8 cellular contexts compared by ENCODE assay signal in the genomic region with DNA sequence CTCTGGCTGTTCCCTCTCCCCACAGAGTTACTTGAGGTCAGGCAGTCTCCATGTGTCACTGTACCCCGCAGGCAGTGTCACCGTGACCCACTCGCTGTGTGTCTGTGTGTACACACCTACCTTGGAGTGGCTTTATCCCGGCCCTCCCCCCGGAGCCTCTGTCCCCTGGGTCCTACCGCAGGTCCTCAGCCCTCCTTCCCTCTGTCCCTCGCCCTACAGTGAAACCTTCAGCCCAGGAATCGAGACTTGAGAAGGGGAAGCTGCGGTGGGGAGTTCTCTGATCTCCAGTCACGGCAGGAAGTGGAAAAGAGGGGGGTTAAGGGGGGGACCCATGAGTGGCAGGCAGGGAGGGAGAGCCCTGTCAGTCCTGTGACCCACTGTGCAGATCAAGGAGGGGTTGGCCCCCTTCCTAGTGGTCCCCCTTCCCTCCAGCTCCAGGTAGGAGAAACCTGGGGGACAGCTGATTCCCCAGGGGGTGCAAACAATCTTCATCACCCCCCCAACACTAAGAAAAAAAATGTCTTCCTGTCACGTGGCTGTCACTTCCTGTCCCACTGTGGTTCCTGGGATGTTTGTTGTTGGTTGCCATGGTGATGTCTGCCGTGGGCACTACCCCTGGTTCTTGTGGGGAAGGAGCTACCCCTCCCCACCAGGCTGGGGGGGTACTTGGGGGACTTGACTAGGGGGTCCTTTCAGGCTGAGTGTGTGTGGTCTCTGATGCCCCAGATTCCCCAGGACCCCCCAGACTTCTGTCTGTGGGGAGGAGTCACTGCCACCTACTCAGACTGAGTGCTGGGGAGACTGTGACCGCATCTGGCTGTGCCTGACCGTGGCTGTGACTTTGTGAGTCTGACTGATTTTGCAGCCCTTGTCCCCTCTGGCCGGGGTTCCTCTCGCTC. TPM values are rescaled to one million over a fixed set of nuclear protein-coding genes. Genes with fewer than 3 reads are reported as not detected.
DNase-seq lines count a peak whose midpoint lies in the region; ATAC-seq and TF ChIP-seq lines count a peak whose summit lies in the region.

No MANE protein-coding gene starts in this region.

- H3K27me3 ChIP-seq in PC-9 (ENCODE audit: insufficient read depth, low read depth): no peaks in the 10 kb centered on the region

- intact Hi-C loops in PC-9 (cut with micrococcal nuclease; ENCODE audit: unreplicated experiment): no loop called here

- H3K4me1 ChIP-seq in PC-9 (replicated peaks; ENCODE audit: insufficient read depth): peaks cover 56% of the 10 kb centered on the region

- DNase-seq in GM13976 (ENCODE audit: low spot score): peak; percentile 89
- peak; percentile 53 to 59 for DNase-seq in PC-9
- peak; percentile 89 to 90 for DNase-seq in activated T-cell treated with anti-CD3 and anti-CD28 coated beads, Interleukin-2, amount 50 U/mL, for 48 hours
- peak; percentile 79 for DNase-seq in fibroblast of mammary gland (ENCODE audit: low read depth)
- no peak for DNase-seq in osteocyte (ENCODE audit: extremely low spot score, unreplicated experiment)
- DNase-seq in NCI-H526 treated with DMSO at 0.1 percent for 48 hours (lab: John Stamatoyannopoulos, UW): no peak

- H2AFZ ChIP-seq in PC-9: 0 out of 2 replicates have a peak overlapping the region, but pooled peaks have one; percentile 46

- H3K9me2 ChIP-seq in PC-9 (ENCODE audit: insufficient read depth): no peaks in the 10 kb centered on the region

- BruUV-seq in PC-9 (replicated peaks; lab: Mats Ljungman, UMichigan): no TSS peak

- H3K9me3 Mint-ChIP-seq in osteocyte (ENCODE audit: unreplicated experiment): no peaks in the 10 kb centered on the region

- peak overlapping the region; percentile 99 for H3K27ac Mint-ChIP-seq in osteocyte (ENCODE audit: unreplicated experiment)

- H3K4me3 ChIP-seq in PC-9: peak overlapping the region; percentile 28; the same call in 1 of the 2 replicates
- peak overlapping the region; percentile 29 for H3K4me3 ChIP-seq in fibroblast of mammary gland (ENCODE audit: control insufficient read depth, low read depth, low read length)

- peak overlapping the region; percentile 97 for H3K4me3 Mint-ChIP-seq in osteocyte (ENCODE audit: unreplicated experiment)

- H4K20me1 ChIP-seq in PC-9 (ENCODE audit: insufficient read depth): peaks cover 19% of the 10 kb centered on the region

- no peaks in the 10 kb centered on the region for H3K36me3 Mint-ChIP-seq in osteocyte (ENCODE audit: unreplicated experiment)

- peak; percentile 34 for ATAC-seq in HG02798 (IDR thresholded peaks at IDR 0.05; ENCODE audit: poor library complexity, unreplicated experiment)

- H3F3A ChIP-seq in PC-9 (ENCODE audit: insufficient read depth, low read depth): peaks cover 7% of the 10 kb centered on the region; the same call in 1 of the 2 replicates

- peaks cover 90% of the 10 kb centered on the region for H3K79me2 ChIP-seq in PC-9 (ENCODE audit: low read depth)

- no peaks in the 10 kb centered on the region for H3K36me3 ChIP-seq in PC-9 (ENCODE audit: low read depth)

- H3K9me3 ChIP-seq in PC-9 (ENCODE audit: insufficient read depth, low read depth): no peaks in the 10 kb centered on the region

- H3K27ac ChIP-seq in PC-9 (peak overlapping the region; percentile 36), temporal lobe (ENCODE audit: low read depth, low read length) (peak overlapping the region; percentile 50)

- no peaks in the 10 kb centered on the region for H3K27me3 Mint-ChIP-seq in osteocyte (ENCODE audit: unreplicated experiment)

- H3K4me1 Mint-ChIP-seq in osteocyte (ENCODE audit: unreplicated experiment): peaks cover 86% of the 10 kb centered on the region

- H3K4me2 ChIP-seq in PC-9: peak overlapping the region; percentile 71

- POLR2A ChIA-PET in PC-9 (lab: Charles Lee; ENCODE audit: unreplicated experiment): interaction anchor here (0.5 to 0.7 kb wide), 2 partner anchors 105 to 1413 kb away, joined by 4 to 28 read pairs; no protein-coding TSS in a partner anchor

- no peak for TF ChIP-seq CTCF in GM13976 (IDR thresholded peaks at IDR 0.05; ENCODE audit: borderline replicate concordance, control extremely low read depth, extremely low read depth, insufficient read depth, missing control alignments)
- TF ChIP-seq CTCF in PC-9 (conservative IDR thresholded peaks at IDR 0.05): no peak
- TF ChIP-seq CTCF in fibroblast of mammary gland (conservative IDR thresholded peaks at IDR 0.05; ENCODE audit: control insufficient read depth, insufficient read depth, low read depth, low read length): no peak
- TF ChIP-seq CTCF in osteocyte (IDR thresholded peaks at IDR 0.05): no peak

- in situ Hi-C loops in GM13976 (cut with MboI; ENCODE audit: low sequenced_read_pairs, unreplicated experiment): no loop called here

- CTCF ChIA-PET in PC-9 (lab: Charles Lee): interaction anchor here (0.5 kb wide), 1 partner anchor 39 kb away, joined by 3 read pairs; no protein-coding TSS in a partner anchor

RNA-seq across cellular contexts. Expression of gene RARA, which starts 13.7 kb away (rescaled TPM):
- total RNA-seq in PC-9 (2021) (21.5 and 21.8 TPM in 2 replicates), osteocyte (62.6 and 65.2 TPM in 2 replicates), temporal lobe (4.9 TPM)

RNA-seq across cellular contexts. Expression of gene CDC6, which starts 35.0 kb away (rescaled TPM):
- total RNA-seq in PC-9 (2021) (37.8 and 44.9 TPM in 2 replicates), osteocyte (6.7 and 10.8 TPM in 2 replicates), temporal lobe (2.0 TPM)

RNA-seq across cellular contexts. Expression of gene GJD3, which starts 41.9 kb away (rescaled TPM):
- total RNA-seq in PC-9 (2021): not detected in 2 replicates
- 0.40 TPM in 1 of 2 replicates, not detected in the other for total RNA-seq in osteocyte
- not detected for total RNA-seq in temporal lobe

Comparison
In these comparisons a context has a peak if more than half of its experiments do, and no peak if none do; other contexts are left out.
1. DNase-seq: peak in GM13976 (single experiment), PC-9 (2 of 2), activated T-cell treated with anti-CD3 and anti-CD28 coated beads, Interleukin-2, amount 50 U/mL, for 48 hours (2 of 2) and fibroblast of mammary gland (single experiment); none in osteocyte (single experiment) and NCI-H526 treated with DMSO at 0.1 percent for 48 hours (single experiment).